In genomic region chr4:3047464-3048286, GRCh38 we compare ENCODE assay signal across 8 cellular contexts. TPM values are rescaled to one million over a fixed set of nuclear protein-coding genes. Genes with fewer than 3 reads are reported as not detected.
DNase-seq lines count a peak whose midpoint lies in the region; ATAC-seq, FAIRE-seq and TF ChIP-seq lines count a peak whose summit lies in the region.

No MANE protein-coding gene starts in this region.

- H3K9ac ChIP-seq in endothelial cell of umbilical vein (replicated peaks; ENCODE audit: extremely low read depth, insufficient read depth, low read length) = no peak overlapping the region

- H3K4me1 ChIP-seq in endothelial cell of umbilical vein (ENCODE audit: control insufficient read depth, extremely low read depth, insufficient read depth, low read length) = no peaks in the 10 kb centered on the region

- H3K36me3 Mint-ChIP-seq in activated CD8-positive, alpha-beta memory T cell treated with anti-CD3 and anti-CD28 coated beads, Interleukin-2, amount 10 ng/mL, durations not matched to agents 7 days and 5 days = peaks cover 14% of the 10 kb centered on the region
- H3K36me3 Mint-ChIP-seq in naive B cell = peaks cover 0 to 7% of the 10 kb centered on the region in 2 donors

- intact Hi-C loops in endothelial cell of umbilical vein (cut with micrococcal nuclease) = loop anchor here (1.0 kb wide), 3 partner anchors 28 to 433 kb away; no protein-coding TSS in a partner anchor

- H2AFZ ChIP-seq in endothelial cell of umbilical vein (ENCODE audit: low read depth, low read length) = no peak overlapping the region

- H3K27me3 ChIP-seq in endothelial cell of umbilical vein (ENCODE audit: control insufficient read depth in 2 of 2, insufficient read depth in 2 of 2, low read length in 2 of 2) = no peaks in the 10 kb centered on the region

- CTCF ChIA-PET in activated CD8-positive, alpha-beta memory T cell treated with anti-CD3 and anti-CD28 coated beads, Interleukin-2, amount 10 ng/mL, durations not matched to agents 7 days and 5 days (lab: Charles Lee) = interaction anchor here (1.0 to 1.3 kb wide), 4 partner anchors 10 to 85 kb away, joined by 3 to 5 read pairs (median 3); no protein-coding TSS in a partner anchor
- CTCF ChIA-PET in endothelial cell of umbilical vein (lab: Charles Lee) = interaction anchor here (0.6 to 2.7 kb wide), 10 partner anchors 9 to 833 kb away, joined by 3 to 15 read pairs (median 4); no protein-coding TSS in a partner anchor

- H3K4me2 ChIP-seq in endothelial cell of umbilical vein (ENCODE audit: insufficient read depth, low read length) = no peak overlapping the region

- peak overlapping the region; percentile 84 for H3K27ac Mint-ChIP-seq in activated CD8-positive, alpha-beta memory T cell treated with anti-CD3 and anti-CD28 coated beads, Interleukin-2, amount 10 ng/mL, durations not matched to agents 7 days and 5 days
- H3K27ac Mint-ChIP-seq in naive B cell = peak overlapping the region; percentile 97 to 100 (median 99)

- H3K27me3 Mint-ChIP-seq in activated CD8-positive, alpha-beta memory T cell treated with anti-CD3 and anti-CD28 coated beads, Interleukin-2, amount 10 ng/mL, durations not matched to agents 7 days and 5 days = peaks cover 14% of the 10 kb centered on the region
- H3K27me3 Mint-ChIP-seq in naive B cell = no peaks in the 10 kb centered on the region

- no TSS peak for BruUV-seq in endothelial cell of umbilical vein (replicated peaks; lab: Mats Ljungman, UMichigan)

- POLR2A ChIA-PET in endothelial cell of umbilical vein (lab: Charles Lee) = no interaction called here

- DNase-seq in ACHN (peak; percentile 65), NCI-H510A (lab: John Stamatoyannopoulos, UW) (peak; percentile 41), endothelial cell of umbilical vein (ENCODE audit: low read depth, low spot score) (peak; percentile 51), naive B cell (peak; percentile 92)
- peak; percentile 95 for DNase-seq in activated CD8-positive, alpha-beta memory T cell treated with anti-CD3 and anti-CD28 coated beads, Interleukin-2, amount 10 ng/mL, durations not matched to agents 7 days and 5 days
- peak; percentile 66 for DNase-seq in stimulated activated naive CD4-positive, alpha-beta T cell treated with Interleukin-2 at 50 U/mL for 16 hours (lab: John Stamatoyannopoulos, UW)

- peak; percentile 52 to 79 for TF ChIP-seq CTCF in endothelial cell of umbilical vein (IDR thresholded peaks at IDR 0.05; ENCODE audit: extremely low read depth in 1 of 2, insufficient read depth in 1 of 2, low read depth in 1 of 2, low read length in 2 of 2)

- H3K9me1 ChIP-seq in endothelial cell of umbilical vein (replicated peaks; ENCODE audit: control insufficient read depth, extremely low read depth, insufficient read depth, low read length) = no peaks in the 10 kb centered on the region

- TF ChIP-seq POLR2A in GM18505 (IDR thresholded peaks at IDR 0.05; ENCODE audit: borderline replicate concordance, extremely low read depth, insufficient read depth, insufficient read length) (peak; percentile 56), endothelial cell of umbilical vein (IDR thresholded peaks at IDR 0.05; ENCODE audit: low read depth, low read length) (no peak)

- H3K36me3 ChIP-seq in endothelial cell of umbilical vein (ENCODE audit: control insufficient read depth in 2 of 2, extremely low read depth in 1 of 2, insufficient read depth in 2 of 2, low read length in 2 of 2) = no peaks in the 10 kb centered on the region

- dilution Hi-C loops in endothelial cell of umbilical vein (cut with MboI; ENCODE audit: extremely low pct_ligation_motif_present, low sequenced_read_pairs) = no loop called here

- FAIRE-seq in endothelial cell of umbilical vein (lab: Jason Lieb, UNC) = peak; percentile 75

- H3K9me3 ChIP-seq in endothelial cell of umbilical vein (replicated peaks; ENCODE audit: control insufficient read depth, insufficient read depth, low read length) = no peaks in the 10 kb centered on the region

- H3K4me3 ChIP-seq in endothelial cell of umbilical vein (replicated peaks in 1 of 3; ENCODE audit: insufficient read depth in 1 of 3, low read depth in 1 of 3, low read length in 3 of 3) = no peak overlapping the region

- H3K9me3 Mint-ChIP-seq in activated CD8-positive, alpha-beta memory T cell treated with anti-CD3 and anti-CD28 coated beads, Interleukin-2, amount 10 ng/mL, durations not matched to agents 7 days and 5 days (ENCODE audit: low read depth) = no peaks in the 10 kb centered on the region
- H3K9me3 Mint-ChIP-seq in naive B cell = peaks cover 0 to 8% (median 0%) of the 10 kb centered on the region in 7 donors

- no peaks in the 10 kb centered on the region for H4K20me1 ChIP-seq in endothelial cell of umbilical vein (replicated peaks; ENCODE audit: control insufficient read depth, extremely low read depth, insufficient read depth, low read length)

- no peak overlapping the region for H3K27ac ChIP-seq in endothelial cell of umbilical vein (ENCODE audit: insufficient read depth, low read depth, low read length)

- no peaks in the 10 kb centered on the region for H3K79me2 ChIP-seq in endothelial cell of umbilical vein (ENCODE audit: control insufficient read depth, insufficient read depth, low read length)

- peak; percentile 86 for ATAC-seq in GM18505 (IDR thresholded peaks at IDR 0.05; ENCODE audit: unreplicated experiment)
- ATAC-seq in HG02970 (IDR thresholded peaks at IDR 0.05; ENCODE audit: low FRiP score, unreplicated experiment) = peak; percentile 86
- ATAC-seq in activated CD8-positive, alpha-beta memory T cell treated with anti-CD3 and anti-CD28 coated beads, Interleukin-2, amount 10 ng/mL, durations not matched to agents 7 days and 5 days = peak; percentile 87
- ATAC-seq in naive B cell (ENCODE audit: low read depth in 2 of 2) = peak; percentile 84

- H3K4me1 Mint-ChIP-seq in activated CD8-positive, alpha-beta memory T cell treated with anti-CD3 and anti-CD28 coated beads, Interleukin-2, amount 10 ng/mL, durations not matched to agents 7 days and 5 days = peaks cover 44% of the 10 kb centered on the region
- H3K4me1 Mint-ChIP-seq in naive B cell = peaks cover 36 to 54% (median 50%) of the 10 kb centered on the region in 3 donors

- peak overlapping the region; percentile 65 for H3K4me3 Mint-ChIP-seq in activated CD8-positive, alpha-beta memory T cell treated with anti-CD3 and anti-CD28 coated beads, Interleukin-2, amount 10 ng/mL, durations not matched to agents 7 days and 5 days
- peak overlapping the region; percentile 32 to 89 (median 58) for H3K4me3 Mint-ChIP-seq in naive B cell

- in situ Hi-C loops in ACHN (cut with HindIII; ENCODE audit: low pct_ligation_motif_present, low pct_unique_long_range_greater_than_20kb, low sequenced_read_pairs) = no loop called here

TF ChIP-seq in endothelial cell of umbilical vein, 7 proteins besides CTCF, POLR2A, EP300 and RAD21:
- TF ChIP-seq EZH2 (IDR thresholded peaks at IDR 0.05; ENCODE audit: borderline replicate concordance, low read depth, low read length, severe bottlenecking) (no peak), MYC (IDR thresholded peaks at IDR 0.05; ENCODE audit: low read depth, low read length) (no peak), GATA2 (IDR thresholded peaks at IDR 0.05; ENCODE audit: insufficient read depth, insufficient read length, low read depth, low read length) (no peak), FOS (IDR thresholded peaks at IDR 0.05; ENCODE audit: borderline replicate concordance, insufficient read depth, low read length) (no peak), JUN (IDR thresholded peaks at IDR 0.05; ENCODE audit: borderline replicate concordance, insufficient read depth, insufficient read length, low read depth) (no peak), POLR2AphosphoS5 (IDR thresholded peaks at IDR 0.05; ENCODE audit: insufficient read depth, low read depth, low read length) (no peak), MAX (IDR thresholded peaks at IDR 0.05; ENCODE audit: insufficient read depth, insufficient read length) (no peak)

RNA-seq across cellular contexts. Expression of gene HTT-AS, which starts 26.7 kb away (rescaled TPM):
- total RNA-seq in activated CD8-positive, alpha-beta memory T cell treated with anti-CD3 and anti-CD28 coated beads, Interleukin-2, amount 10 ng/mL, durations not matched to agents 7 days and 5 days = not detected
- total RNA-seq in endothelial cell of umbilical vein = not detected in 2 replicates
- polyA plus RNA-seq in endothelial cell of umbilical vein = not detected in 2 replicates
- not detected in 2 replicates for polyA plus RNA-seq in endothelial cell of umbilical vein (2011; cell fraction: cytosol; rRNA removed)
- polyA plus RNA-seq in endothelial cell of umbilical vein (2011; cell fraction: nucleus; rRNA removed) = not detected in 2 replicates
- not detected in 2 replicates for polyA plus RNA-seq in endothelial cell of umbilical vein (2012)
- polyA minus RNA-seq in endothelial cell of umbilical vein = not detected in 2 replicates
- not detected for polyA minus RNA-seq in endothelial cell of umbilical vein (2011; cell fraction: cytosol; rRNA and poly(A)+ RNA removed)
- polyA minus RNA-seq in endothelial cell of umbilical vein (2011; cell fraction: nucleus; rRNA and poly(A)+ RNA removed) = not detected in 2 replicates
- not detected for polyA plus RNA-seq in naive B cell (ENCODE audit: low read depth in 6 of 6)

RNA-seq across cellular contexts. Expression of gene HTT, which starts 26.8 kb away (rescaled TPM):
- total RNA-seq in activated CD8-positive, alpha-beta memory T cell treated with anti-CD3 and anti-CD28 coated beads, Interleukin-2, amount 10 ng/mL, durations not matched to agents 7 days and 5 days = 10 to 100 TPM; 52.2 to 72.7 TPM
- total RNA-seq in endothelial cell of umbilical vein = 61.2 and 63.2 TPM in 2 replicates
- polyA plus RNA-seq in endothelial cell of umbilical vein (13.4 and 15.7 TPM in 2 replicates), naive B cell (ENCODE audit: low read depth in 6 of 6) (10 to 100 TPM in 4 of 6 donors, 1 to 10 TPM in 2; 8.7 to 15.4 (median 11.0) TPM)
- 12.9 and 14.5 TPM in 2 replicates for polyA plus RNA-seq in endothelial cell of umbilical vein (2011; cell fraction: cytosol; rRNA removed)
- polyA plus RNA-seq in endothelial cell of umbilical vein (2011; cell fraction: nucleus; rRNA removed) = 71.6 and 77.5 TPM in 2 replicates
- 19.8 and 30.9 TPM in 2 replicates for polyA plus RNA-seq in endothelial cell of umbilical vein (2012)
- 126 and 128 TPM in 2 replicates for polyA minus RNA-seq in endothelial cell of umbilical vein
- polyA minus RNA-seq in endothelial cell of umbilical vein (2011; cell fraction: cytosol; rRNA and poly(A)+ RNA removed) = 55.3 TPM
- 139 and 197 TPM in 2 replicates for polyA minus RNA-seq in endothelial cell of umbilical vein (2011; cell fraction: nucleus; rRNA and poly(A)+ RNA removed)

Comparison
In these comparisons a context has a peak if more than half of its experiments do, and no peak if none do; other contexts are left out.
1. DNase-seq: peak in every context shown above with its lines; median percentile 95 in activated CD8-positive, alpha-beta memory T cell treated with anti-CD3 and anti-CD28 coated beads, Interleukin-2, amount 10 ng/mL, durations not matched to agents 7 days and 5 days; 92 in naive B cell; 66 in stimulated activated naive CD4-positive, alpha-beta T cell treated with Interleukin-2 at 50 U/mL for 16 hours; 65 in ACHN; 51 in endothelial cell of umbilical vein; 41 in NCI-H510A.